Comparison of ENCODE assay signal across 1 cellular context in genomic region chr10:31647861-31648260, GRCh38.
TF ChIP-seq lines count a peak whose summit lies in the region.

No MANE protein-coding gene starts in this region.

TF ChIP-seq in IMR-90, 13 proteins besides CTCF, POLR2A, EP300 and RAD21:
- TF ChIP-seq RFX5 (IDR thresholded peaks at IDR 0.05; ENCODE audit: low read depth, low read length) (no peak), NFE2L2 (IDR thresholded peaks at IDR 0.05; ENCODE audit: low read depth, low read length) (no peak), SMC3 (IDR thresholded peaks at IDR 0.05; ENCODE audit: low read depth, low read length) (no peak), MAZ (IDR thresholded peaks at IDR 0.05; ENCODE audit: borderline replicate concordance, low read depth, low read length) (no peak), RCOR1 (IDR thresholded peaks at IDR 0.05; ENCODE audit: insufficient replicate concordance, low read length) (no peak), USF2 (IDR thresholded peaks at IDR 0.05; ENCODE audit: low read depth, low read length) (no peak), FOS (IDR thresholded peaks at IDR 0.05; ENCODE audit: low read depth, low read length) (no peak), MAFK (IDR thresholded peaks at IDR 0.05; ENCODE audit: low read depth, low read length) (no peak), CEBPB (IDR thresholded peaks at IDR 0.05; ENCODE audit: low read depth, low read length) (no peak), BHLHE40 (IDR thresholded peaks at IDR 0.05; ENCODE audit: low read depth, low read length) (no peak), MXI1 (IDR thresholded peaks at IDR 0.05; ENCODE audit: borderline replicate concordance, low read depth, low read length) (no peak), ELK1 (IDR thresholded peaks at IDR 0.05; ENCODE audit: borderline replicate concordance, low read depth, low read length) (no peak), CHD1 (IDR thresholded peaks at IDR 0.05; ENCODE audit: low read depth, low read length) (no peak)
TF ChIP-seq in IMR-90: peak in this region for 0.
